15 cellular contexts compared by ENCODE assay signal in the genomic region with DNA sequence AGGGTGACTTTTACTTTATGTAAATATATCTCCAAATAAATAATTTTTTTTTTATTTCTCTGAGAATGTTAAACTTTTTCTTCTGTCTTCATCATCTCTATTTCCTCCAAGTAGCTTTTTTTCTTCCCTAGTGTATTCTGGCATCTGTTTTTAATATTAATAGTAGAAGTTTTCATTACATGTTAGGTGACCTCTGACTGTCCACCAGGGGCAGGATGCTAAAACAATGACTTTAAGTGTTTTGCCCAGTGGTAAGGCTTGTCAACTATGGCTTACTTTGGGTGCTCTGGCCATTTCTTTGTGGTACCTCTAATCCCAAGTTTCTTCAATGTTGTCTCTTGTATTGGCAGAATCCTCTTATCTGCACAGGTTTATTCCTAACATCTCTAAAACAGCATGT.
DNase-seq lines count a peak whose midpoint lies in the region; ATAC-seq and TF ChIP-seq lines count a peak whose summit lies in the region.
"Had no signal": no experiment of that assay in that cellular context is flagged by ENCODE, and none has a peak within 500 bp of the region (broad histone marks: within the 10 kb centered on the region; RNA-seq: fewer than 3 reads in every experiment).

No MANE protein-coding gene starts in this region.

- H2AFZ ChIP-seq in IMR-90 (replicated peaks; ENCODE audit: low read length, poor library complexity), result no peak overlapping the region
- H2AFZ ChIP-seq: parathyroid adenoma had no signal

- no peak overlapping the region for H2BK5ac ChIP-seq in IMR-90 (ENCODE audit: low read depth, low read length, poor library complexity, severe bottlenecking)

- H4K8ac ChIP-seq in IMR-90 (ENCODE audit: low read depth in 2 of 2, low read length in 2 of 2), result no peak overlapping the region

- no peak overlapping the region for H3K56ac ChIP-seq in IMR-90 (ENCODE audit: extremely low read depth, insufficient read depth, low read length)

- POLR2A ChIA-PET in IMR-90 (lab: Charles Lee; ENCODE audit: unreplicated experiment), result no interaction called here

- H3K27me3 ChIP-seq in IMR-90 (ENCODE audit: control insufficient read depth, insufficient read depth, low read length) (no peaks in the 10 kb centered on the region), brain microvascular endothelial cell (replicated peaks) (no peaks in the 10 kb centered on the region)
- H3K27me3 ChIP-seq: gastroesophageal sphincter, left lung had no signal

- H3K27ac ChIP-seq in IMR-90 (ENCODE audit: insufficient read depth, low read length), result no peak overlapping the region
- no peak overlapping the region for H3K27ac ChIP-seq in brain microvascular endothelial cell
- H3K27ac ChIP-seq: gastroesophageal sphincter, left lung, parathyroid adenoma had no signal

- H3K18ac ChIP-seq in IMR-90 (ENCODE audit: low read depth, low read length), result no peak overlapping the region

- H3K9ac ChIP-seq in IMR-90 (ENCODE audit: low read depth, low read length), result no peak overlapping the region
- H3K9ac ChIP-seq: parathyroid adenoma had no signal

- dilution Hi-C loops in IMR-90 (cut with HindIII; ENCODE audit: low sequenced_read_pairs, unreplicated experiment), result no loop called here

- no peak overlapping the region for H3K14ac ChIP-seq in IMR-90 (replicated peaks; ENCODE audit: low read depth, low read length)

- no peak overlapping the region for H2AK9ac ChIP-seq in IMR-90 (replicated peaks; ENCODE audit: low read depth, low read length, poor library complexity)

- no peaks in the 10 kb centered on the region for H3K36me3 ChIP-seq in IMR-90 (ENCODE audit: control insufficient read depth, insufficient read depth, low read length)
- no peaks in the 10 kb centered on the region for H3K36me3 ChIP-seq in brain microvascular endothelial cell (replicated peaks)

- H3K9me3 ChIP-seq in IMR-90 (ENCODE audit: control insufficient read depth, insufficient read depth, low read length), result no peaks in the 10 kb centered on the region
- H3K9me3 ChIP-seq: left lung had no signal

- in situ Hi-C loops in IMR-90 (cut with MboI; ENCODE audit: low sequenced_read_pairs), result no loop called here
- in situ Hi-C loops in brain microvascular endothelial cell (cut with HindIII; ENCODE audit: low pct_ligation_motif_present, low sequenced_read_pairs), result no loop called here

- no peak for TF ChIP-seq CTCF in IMR-90 (conservative IDR thresholded peaks at IDR 0.05; ENCODE audit: low read depth, low read length)
- TF ChIP-seq CTCF in brain microvascular endothelial cell (IDR thresholded peaks at IDR 0.05; ENCODE audit: low read depth, low read length, missing control alignments), result peak; percentile 55

- H4K5ac ChIP-seq in IMR-90 (ENCODE audit: low read depth, low read length), result no peak overlapping the region

- no peak overlapping the region for H3K4me2 ChIP-seq in IMR-90 (ENCODE audit: low read depth, low read length)

- no peaks in the 10 kb centered on the region for H3K79me1 ChIP-seq in IMR-90 (ENCODE audit: low read depth in 1 of 2, low read length in 2 of 2)

- H4K20me1 ChIP-seq in IMR-90 (ENCODE audit: insufficient read depth, low read length), result no peaks in the 10 kb centered on the region

- no TSS peak for BruUV-seq in IMR-90 (replicated peaks; lab: Mats Ljungman, UMichigan)

- intact Hi-C loops in IMR-90 (cut with micrococcal nuclease), result no loop called here

- H3K23ac ChIP-seq in IMR-90 (ENCODE audit: low read depth, low read length), result no peak overlapping the region

- no peaks in the 10 kb centered on the region for H3K9me1 ChIP-seq in IMR-90 (ENCODE audit: insufficient read depth, low read length)

- no peak overlapping the region for H2AK5ac ChIP-seq in IMR-90 (ENCODE audit: low read depth, low read length)

- ATAC-seq in IMR-90 (ENCODE audit: low read depth) (no peak), HG02798 (IDR thresholded peaks at IDR 0.05; ENCODE audit: poor library complexity, unreplicated experiment) (no peak), GM18873 (IDR thresholded peaks at IDR 0.05; ENCODE audit: low FRiP score, unreplicated experiment) (no peak)
- ATAC-seq: gastroesophageal sphincter; left lung; stimulated activated naive CD8-positive, alpha-beta T cell treated with anti-CD3 and anti-CD28 coated beads, Interleukin-15, amount 100 ng/mL, for 72 hours had no signal

- no peak for TF ChIP-seq RAD21 in IMR-90 (IDR thresholded peaks at IDR 0.05; ENCODE audit: low read length)

- no peak for TF ChIP-seq POLR2A in IMR-90 (IDR thresholded peaks at IDR 0.05; ENCODE audit: low read depth, low read length)

- no peak overlapping the region for H4K91ac ChIP-seq in IMR-90 (ENCODE audit: insufficient read depth, low read depth, low read length)

- no peak overlapping the region for H2BK20ac ChIP-seq in IMR-90 (ENCODE audit: low read depth, low read length)

- H2BK15ac ChIP-seq in IMR-90 (ENCODE audit: low read depth, low read length), result no peak overlapping the region

- no peak overlapping the region for H3K4me3 ChIP-seq in IMR-90 (ENCODE audit: insufficient read depth, low read depth, low read length)
- no peak overlapping the region for H3K4me3 ChIP-seq in brain microvascular endothelial cell (ENCODE audit: low read depth, low read length)
- H3K4me3 ChIP-seq: gastroesophageal sphincter, left lung had no signal

- CTCF ChIA-PET in IMR-90 (lab: Yijun Ruan, JAX), result interaction anchor here (0.6 to 1.6 kb wide), 2 partner anchors 9 to 57 kb away, joined by 3 to 4 read pairs; no protein-coding TSS in a partner anchor

- H3K4me1 ChIP-seq in IMR-90 (ENCODE audit: control insufficient read depth, insufficient read depth, low read length), result no peaks in the 10 kb centered on the region
- H3K4me1 ChIP-seq: gastroesophageal sphincter, left lung, parathyroid adenoma had no signal

- DNase-seq in EH (ENCODE audit: low read depth) (peak; percentile 36), IMR-90 (peak; percentile 9), brain microvascular endothelial cell (no peak), myocyte (ENCODE audit: low read depth) (peak; percentile 21), epidermal melanocyte (ENCODE audit: insufficient read length, low spot score) (no peak)
- DNase-seq in stimulated activated CD4-positive, alpha-beta T cell treated with anti-CD3 and anti-CD28 coated beads, Interleukin-4, amount 100 ng/mL, for 24 hours, result no peak
- DNase-seq: activated CD4-positive, CD25-positive, alpha-beta regulatory T cell; left lung; SHP77; stimulated activated CD4-positive, alpha-beta T cell treated with anti-CD3 and anti-CD28 coated beads, Interleukin-2, amount 100 ng/mL, for 48 hours; stimulated activated naive CD8-positive, alpha-beta T cell treated with anti-CD3 and anti-CD28 coated beads, Interleukin-15, amount 100 ng/mL, for 72 hours had no signal

- no peak overlapping the region for H3K4ac ChIP-seq in IMR-90 (ENCODE audit: low read depth, low read length)

- H2BK120ac ChIP-seq in IMR-90 (ENCODE audit: low read depth, low read length), result no peak overlapping the region

TF ChIP-seq in IMR-90, 13 proteins besides CTCF, POLR2A, EP300 and RAD21:
- TF ChIP-seq SMC3 (IDR thresholded peaks at IDR 0.05; ENCODE audit: low read depth, low read length) (no peak), RFX5 (IDR thresholded peaks at IDR 0.05; ENCODE audit: low read depth, low read length) (no peak), NFE2L2 (IDR thresholded peaks at IDR 0.05; ENCODE audit: low read depth, low read length) (no peak), MXI1 (IDR thresholded peaks at IDR 0.05; ENCODE audit: borderline replicate concordance, low read depth, low read length) (no peak), MAZ (IDR thresholded peaks at IDR 0.05; ENCODE audit: borderline replicate concordance, low read depth, low read length) (no peak), MAFK (IDR thresholded peaks at IDR 0.05; ENCODE audit: low read depth, low read length) (no peak), FOS (IDR thresholded peaks at IDR 0.05; ENCODE audit: low read depth, low read length) (no peak), BHLHE40 (IDR thresholded peaks at IDR 0.05; ENCODE audit: low read depth, low read length) (no peak), CEBPB (IDR thresholded peaks at IDR 0.05; ENCODE audit: low read depth, low read length) (no peak), RCOR1 (IDR thresholded peaks at IDR 0.05; ENCODE audit: insufficient replicate concordance, low read length) (no peak), CHD1 (IDR thresholded peaks at IDR 0.05; ENCODE audit: low read depth, low read length) (no peak)
- TF ChIP-seq, protein P1, sequence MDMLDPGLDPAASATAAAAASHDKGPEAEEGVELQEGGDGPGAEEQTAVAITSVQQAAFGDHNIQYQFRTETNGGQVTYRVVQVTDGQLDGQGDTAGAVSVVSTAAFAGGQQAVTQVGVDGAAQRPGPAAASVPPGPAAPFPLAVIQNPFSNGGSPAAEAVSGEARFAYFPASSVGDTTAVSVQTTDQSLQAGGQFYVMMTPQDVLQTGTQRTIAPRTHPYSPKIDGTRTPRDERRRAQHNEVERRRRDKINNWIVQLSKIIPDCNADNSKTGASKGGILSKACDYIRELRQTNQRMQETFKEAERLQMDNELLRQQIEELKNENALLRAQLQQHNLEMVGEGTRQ (IDR thresholded peaks at IDR 0.05; ENCODE audit: low read depth, low read length), result no peak
- TF ChIP-seq, protein P2, sequence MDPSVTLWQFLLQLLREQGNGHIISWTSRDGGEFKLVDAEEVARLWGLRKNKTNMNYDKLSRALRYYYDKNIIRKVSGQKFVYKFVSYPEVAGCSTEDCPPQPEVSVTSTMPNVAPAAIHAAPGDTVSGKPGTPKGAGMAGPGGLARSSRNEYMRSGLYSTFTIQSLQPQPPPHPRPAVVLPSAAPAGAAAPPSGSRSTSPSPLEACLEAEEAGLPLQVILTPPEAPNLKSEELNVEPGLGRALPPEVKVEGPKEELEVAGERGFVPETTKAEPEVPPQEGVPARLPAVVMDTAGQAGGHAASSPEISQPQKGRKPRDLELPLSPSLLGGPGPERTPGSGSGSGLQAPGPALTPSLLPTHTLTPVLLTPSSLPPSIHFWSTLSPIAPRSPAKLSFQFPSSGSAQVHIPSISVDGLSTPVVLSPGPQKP (IDR thresholded peaks at IDR 0.05; ENCODE audit: borderline replicate concordance, low read depth, low read length), result no peak

Comparison
In these comparisons a context has a peak if more than half of its experiments do, and no peak if none do; other contexts are left out.
1. DNase-seq: peak in EH (single experiment), IMR-90 (single experiment) and myocyte (single experiment); none in brain microvascular endothelial cell (single experiment), epidermal melanocyte (single experiment) and stimulated activated CD4-positive, alpha-beta T cell treated with anti-CD3 and anti-CD28 coated beads, Interleukin-4, amount 100 ng/mL, for 24 hours (single experiment).